ENCODE assay signal across 9 cellular contexts in genomic region chr4:25725870-25726269, GRCh38.
"Had no signal": no experiment of that assay in that cellular context is flagged by ENCODE, and none has a peak within 500 bp of the region (broad histone marks: within the 10 kb centered on the region; RNA-seq: fewer than 3 reads in every experiment).

No MANE protein-coding gene starts in this region.

- H3K9me3 ChIP-seq: HAP-1 had no signal

- DNase-seq: GM23248, GOT3, H7, HFFc6, IMR-90, KBM-7 had no signal

- ATAC-seq: HCT116 had no signal

- H3K4me2 ChIP-seq: KMS-11 had no signal

- H3K9ac ChIP-seq: GM23248, KMS-11 had no signal

- H3K4me3 Mint-ChIP-seq: HFFc6 had no signal

- H3K36me3 ChIP-seq: HAP-1 had no signal

- H3K9me3 Mint-ChIP-seq: HFFc6 had no signal

- H3K4me1 ChIP-seq: HAP-1 had no signal

- H2AFZ ChIP-seq: GM23248 had no signal

- H3K27ac ChIP-seq: GM23248, KMS-11 had no signal

- H3K27ac Mint-ChIP-seq: HFFc6 had no signal

- H3K4me3 ChIP-seq: GM23248, HAP-1 had no signal
